In the genomic region with DNA sequence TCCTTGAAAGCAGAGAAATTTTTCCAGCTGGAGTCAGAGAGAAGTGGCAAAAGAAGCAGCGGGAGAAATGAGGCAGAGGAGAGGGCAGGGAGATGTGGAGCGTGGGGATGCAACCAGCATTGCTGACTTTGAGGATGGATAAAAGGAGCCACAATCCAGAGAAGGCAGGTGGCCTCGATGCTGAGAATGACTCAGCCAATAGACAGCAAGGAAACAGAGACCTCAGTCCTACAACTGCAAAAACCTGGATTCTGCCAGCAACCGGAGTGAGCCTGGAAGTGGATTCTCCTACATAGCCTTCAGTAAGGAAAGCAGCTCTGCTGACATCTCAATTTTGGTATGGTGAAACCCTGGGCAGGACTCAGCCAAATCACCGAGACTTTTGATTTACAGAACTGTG, we compare ENCODE assay signal across 13 cellular contexts.
"Had no signal": no experiment of that assay in that cellular context is flagged by ENCODE, and none has a peak within 500 bp of the region (broad histone marks: within the 10 kb centered on the region; RNA-seq: fewer than 3 reads in every experiment).

No MANE protein-coding gene starts in this region.

- H3K36me3 ChIP-seq: ascending aorta, heart left ventricle had no signal

- DNase-seq: activated CD4-positive, alpha-beta T cell treated with anti-CD3 and anti-CD28 coated beads for 4 hours; activated CD8-positive, alpha-beta memory T cell treated with anti-CD3 and anti-CD28 coated beads, Interleukin-2, amount 50 U/mL, for 4 hours; activated CD8-positive, alpha-beta T cell treated with anti-CD3 and anti-CD28 coated beads for 36 hours; activated T-cell treated with anti-CD3 and anti-CD28 coated beads, Interleukin-2, amount 50 U/mL, for 72 hours; foreskin melanocyte; heart left ventricle; nephron progenitor cell; stimulated activated CD4-positive, alpha-beta T cell treated with anti-CD3 and anti-CD28 coated beads, Interleukin-12 subunit alpha, Interleukin-12 subunit beta, amount 100 ng/mL, for 4 hours; stimulated activated naive CD4-positive, alpha-beta T cell; substantia nigra; trophoblast cell had no signal

- ATAC-seq: activated CD8-positive, alpha-beta T cell treated with anti-CD3 and anti-CD28 coated beads for 36 hours; activated T-cell treated with anti-CD3 and anti-CD28 coated beads, Interleukin-2, amount 50 U/mL, for 72 hours; heart left ventricle had no signal

- H3K27ac ChIP-seq: ascending aorta, heart left ventricle, VCaP had no signal

- H3K4me3 ChIP-seq: ascending aorta, heart left ventricle had no signal

- H3K27me3 ChIP-seq: ascending aorta, heart left ventricle had no signal

- H3K9me3 ChIP-seq: ascending aorta, heart left ventricle had no signal
